ENCODE assay signal across 2 cellular contexts in genomic region chr11:103924166-103925013, GRCh38.
TF ChIP-seq lines count a peak whose summit lies in the region.

No MANE protein-coding gene starts in this region.

TF ChIP-seq in A549, 52 proteins besides CTCF, POLR2A, EP300 and RAD21 (continued from another document):
- TF ChIP-seq MAX (IDR thresholded peaks at IDR 0.05): no peak
- no peak for TF ChIP-seq KDM5A (IDR thresholded peaks at IDR 0.05)
- no peak for TF ChIP-seq ATOH8 (CRISPR knock-in tag; IDR thresholded peaks at IDR 0.05; ENCODE audit: low read depth)
- TF ChIP-seq RCOR1 (IDR thresholded peaks at IDR 0.05; ENCODE audit: low read depth, low read length): no peak

TF ChIP-seq in IMR-90, 13 proteins besides CTCF, POLR2A, EP300 and RAD21 (continued from another document):
- TF ChIP-seq ELK1 (IDR thresholded peaks at IDR 0.05; ENCODE audit: borderline replicate concordance, low read depth, low read length): no peak
- TF ChIP-seq MAFK (IDR thresholded peaks at IDR 0.05; ENCODE audit: low read depth, low read length): no peak
- TF ChIP-seq CHD1 (IDR thresholded peaks at IDR 0.05; ENCODE audit: low read depth, low read length): no peak
- TF ChIP-seq MAZ (IDR thresholded peaks at IDR 0.05; ENCODE audit: borderline replicate concordance, low read depth, low read length): no peak
- TF ChIP-seq FOS (IDR thresholded peaks at IDR 0.05; ENCODE audit: low read depth, low read length): no peak
- no peak for TF ChIP-seq USF2 (IDR thresholded peaks at IDR 0.05; ENCODE audit: low read depth, low read length)
- no peak for TF ChIP-seq BHLHE40 (IDR thresholded peaks at IDR 0.05; ENCODE audit: low read depth, low read length)
- no peak for TF ChIP-seq SMC3 (IDR thresholded peaks at IDR 0.05; ENCODE audit: low read depth, low read length)
